ENCODE assay signal across 1 cellular context in genomic region chr14:39266871-39267591, GRCh38.
TF ChIP-seq lines count a peak whose summit lies in the region.

No MANE protein-coding gene starts in this region.

TF ChIP-seq in HepG2, 621 proteins besides CTCF, POLR2A, EP300 and RAD21 (continued from another document and continues in another):
- TF ChIP-seq RERE (CRISPR knock-in tag; IDR thresholded peaks at IDR 0.05; ENCODE audit: low read depth): no peak; the same call in 1 of the 2 replicates
- TF ChIP-seq, protein P1, sequence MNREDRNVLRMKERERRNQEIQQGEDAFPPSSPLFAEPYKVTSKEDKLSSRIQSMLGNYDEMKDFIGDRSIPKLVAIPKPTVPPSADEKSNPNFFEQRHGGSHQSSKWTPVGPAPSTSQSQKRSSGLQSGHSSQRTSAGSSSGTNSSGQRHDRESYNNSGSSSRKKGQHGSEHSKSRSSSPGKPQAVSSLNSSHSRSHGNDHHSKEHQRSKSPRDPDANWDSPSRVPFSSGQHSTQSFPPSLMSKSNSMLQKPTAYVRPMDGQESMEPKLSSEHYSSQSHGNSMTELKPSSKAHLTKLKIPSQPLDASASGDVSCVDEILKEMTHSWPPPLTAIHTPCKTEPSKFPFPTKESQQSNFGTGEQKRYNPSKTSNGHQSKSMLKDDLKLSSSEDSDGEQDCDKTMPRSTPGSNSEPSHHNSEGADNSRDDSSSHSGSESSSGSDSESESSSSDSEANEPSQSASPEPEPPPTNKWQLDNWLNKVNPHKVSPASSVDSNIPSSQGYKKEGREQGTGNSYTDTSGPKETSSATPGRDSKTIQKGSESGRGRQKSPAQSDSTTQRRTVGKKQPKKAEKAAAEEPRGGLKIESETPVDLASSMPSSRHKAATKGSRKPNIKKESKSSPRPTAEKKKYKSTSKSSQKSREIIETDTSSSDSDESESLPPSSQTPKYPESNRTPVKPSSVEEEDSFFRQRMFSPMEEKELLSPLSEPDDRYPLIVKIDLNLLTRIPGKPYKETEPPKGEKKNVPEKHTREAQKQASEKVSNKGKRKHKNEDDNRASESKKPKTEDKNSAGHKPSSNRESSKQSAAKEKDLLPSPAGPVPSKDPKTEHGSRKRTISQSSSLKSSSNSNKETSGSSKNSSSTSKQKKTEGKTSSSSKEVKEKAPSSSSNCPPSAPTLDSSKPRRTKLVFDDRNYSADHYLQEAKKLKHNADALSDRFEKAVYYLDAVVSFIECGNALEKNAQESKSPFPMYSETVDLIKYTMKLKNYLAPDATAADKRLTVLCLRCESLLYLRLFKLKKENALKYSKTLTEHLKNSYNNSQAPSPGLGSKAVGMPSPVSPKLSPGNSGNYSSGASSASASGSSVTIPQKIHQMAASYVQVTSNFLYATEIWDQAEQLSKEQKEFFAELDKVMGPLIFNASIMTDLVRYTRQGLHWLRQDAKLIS (CRISPR knock-in tag; IDR thresholded peaks at IDR 0.05): 0 out of 2 replicates have a peak, but pooled peaks have one; percentile 93
- TF ChIP-seq SNAPC2 (CRISPR knock-in tag; IDR thresholded peaks at IDR 0.05): peak; percentile 98
- TF ChIP-seq CENPX (CRISPR knock-in tag; IDR thresholded peaks at IDR 0.05): no peak
- TF ChIP-seq TCF7L2 (IDR thresholded peaks at IDR 0.05; ENCODE audit: low read depth, low read length): no peak
- TF ChIP-seq ZNF709 (CRISPR knock-in tag; IDR thresholded peaks at IDR 0.05): peak; percentile 97
- TF ChIP-seq IKZF1 (IDR thresholded peaks at IDR 0.05): no peak
- no peak; the same call in 1 of the 2 replicates for TF ChIP-seq LBX2 (CRISPR knock-in tag; IDR thresholded peaks at IDR 0.05; ENCODE audit: borderline replicate concordance)
- TF ChIP-seq CBFB (CRISPR knock-in tag; IDR thresholded peaks at IDR 0.05): peak; percentile 94
- no peak for TF ChIP-seq ZNF644 (CRISPR knock-in tag; IDR thresholded peaks at IDR 0.05; ENCODE audit: low read depth)
- peak; percentile 10; the same call in 1 of the 2 replicates for TF ChIP-seq ZNF660 (CRISPR knock-in tag; IDR thresholded peaks at IDR 0.05; ENCODE audit: borderline replicate concordance, low read depth)
- peak; percentile 99 for TF ChIP-seq RBFOX2 (IDR thresholded peaks at IDR 0.05; ENCODE audit: low read depth, low read length)
- TF ChIP-seq PRDM15 (CRISPR knock-in tag; IDR thresholded peaks at IDR 0.05): peak; percentile 95
- no peak for TF ChIP-seq CCAR2 (optimal IDR thresholded peaks at IDR 0.05; ENCODE audit: low read depth, low read length)
- TF ChIP-seq, protein P2, sequence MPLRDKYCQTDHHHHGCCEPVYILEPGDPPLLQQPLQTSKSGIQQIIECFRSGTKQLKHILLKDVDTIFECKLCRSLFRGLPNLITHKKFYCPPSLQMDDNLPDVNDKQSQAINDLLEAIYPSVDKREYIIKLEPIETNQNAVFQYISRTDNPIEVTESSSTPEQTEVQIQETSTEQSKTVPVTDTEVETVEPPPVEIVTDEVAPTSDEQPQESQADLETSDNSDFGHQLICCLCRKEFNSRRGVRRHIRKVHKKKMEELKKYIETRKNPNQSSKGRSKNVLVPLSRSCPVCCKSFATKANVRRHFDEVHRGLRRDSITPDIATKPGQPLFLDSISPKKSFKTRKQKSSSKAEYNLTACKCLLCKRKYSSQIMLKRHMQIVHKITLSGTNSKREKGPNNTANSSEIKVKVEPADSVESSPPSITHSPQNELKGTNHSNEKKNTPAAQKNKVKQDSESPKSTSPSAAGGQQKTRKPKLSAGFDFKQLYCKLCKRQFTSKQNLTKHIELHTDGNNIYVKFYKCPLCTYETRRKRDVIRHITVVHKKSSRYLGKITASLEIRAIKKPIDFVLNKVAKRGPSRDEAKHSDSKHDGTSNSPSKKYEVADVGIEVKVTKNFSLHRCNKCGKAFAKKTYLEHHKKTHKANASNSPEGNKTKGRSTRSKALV (CRISPR knock-in tag; IDR thresholded peaks at IDR 0.05): peak; percentile 53; the same call in 1 of the 2 replicates
- TF ChIP-seq PITX1 (CRISPR knock-in tag; IDR thresholded peaks at IDR 0.05): peak; percentile 69; the same call in 1 of the 2 replicates
- TF ChIP-seq CENPT (CRISPR knock-in tag; IDR thresholded peaks at IDR 0.05; ENCODE audit: low read depth): peak; percentile 61
- peak; percentile 91 for TF ChIP-seq MYNN (CRISPR knock-in tag; IDR thresholded peaks at IDR 0.05; ENCODE audit: low read depth)
- no peak; the same call in 1 of the 2 replicates for TF ChIP-seq ZNF33A (CRISPR knock-in tag; IDR thresholded peaks at IDR 0.05; ENCODE audit: borderline replicate concordance)
- TF ChIP-seq ZFP1 (CRISPR knock-in tag; IDR thresholded peaks at IDR 0.05): peak; percentile 90; the same call in 1 of the 2 replicates
- no peak for TF ChIP-seq ZNF138 (CRISPR knock-in tag; IDR thresholded peaks at IDR 0.05; ENCODE audit: low read depth)
- peak; percentile 88; the same call in 1 of the 2 replicates for TF ChIP-seq ZBTB42 (CRISPR knock-in tag; IDR thresholded peaks at IDR 0.05)
- peak; percentile 97 for TF ChIP-seq ZNF615 (CRISPR knock-in tag; IDR thresholded peaks at IDR 0.05; ENCODE audit: borderline replicate concordance)
- TF ChIP-seq TEAD2 (CRISPR knock-in tag; IDR thresholded peaks at IDR 0.05): peak; percentile 48; the same call in 1 of the 2 replicates
- TF ChIP-seq MEIS2 (CRISPR knock-in tag; IDR thresholded peaks at IDR 0.05): peak; percentile 46; the same call in 1 of the 2 replicates
- TF ChIP-seq TEF (CRISPR knock-in tag; IDR thresholded peaks at IDR 0.05): peak; percentile 9
- no peak for TF ChIP-seq PLRG1 (conservative IDR thresholded peaks at IDR 0.05)
- TF ChIP-seq, protein P3, sequence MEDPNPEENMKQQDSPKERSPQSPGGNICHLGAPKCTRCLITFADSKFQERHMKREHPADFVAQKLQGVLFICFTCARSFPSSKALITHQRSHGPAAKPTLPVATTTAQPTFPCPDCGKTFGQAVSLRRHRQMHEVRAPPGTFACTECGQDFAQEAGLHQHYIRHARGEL (CRISPR knock-in tag; IDR thresholded peaks at IDR 0.05): peak; percentile 94
- peak; percentile 98 for TF ChIP-seq IRX3 (CRISPR knock-in tag; IDR thresholded peaks at IDR 0.05; ENCODE audit: borderline replicate concordance, low read depth)
- peak; percentile 97 for TF ChIP-seq ZNF280B (CRISPR knock-in tag; IDR thresholded peaks at IDR 0.05; ENCODE audit: borderline replicate concordance)
- peak; percentile 99 for TF ChIP-seq ARID2 (CRISPR knock-in tag; IDR thresholded peaks at IDR 0.05; ENCODE audit: borderline replicate concordance)
- peak; percentile 85 for TF ChIP-seq SAP130 (CRISPR knock-in tag; IDR thresholded peaks at IDR 0.05; ENCODE audit: low read depth)
- TF ChIP-seq NFIC (IDR thresholded peaks at IDR 0.05; ENCODE audit: low read length): no peak; the same call in 1 of the 2 replicates
- TF ChIP-seq GABPA (IDR thresholded peaks at IDR 0.05; ENCODE audit: low read depth, low read length): no peak
- peak; percentile 44 for TF ChIP-seq GABPA (CRISPR knock-in tag; IDR thresholded peaks at IDR 0.05; ENCODE audit: low read depth)
- peak; percentile 65 for TF ChIP-seq KDM6A (CRISPR knock-in tag; IDR thresholded peaks at IDR 0.05; ENCODE audit: low read depth)
- no peak; the same call in 1 of the 2 replicates for TF ChIP-seq PLSCR1 (CRISPR knock-in tag; IDR thresholded peaks at IDR 0.05; ENCODE audit: borderline replicate concordance)
- no peak; the same call in none of the 2 replicates for TF ChIP-seq KLF6 (CRISPR knock-in tag; IDR thresholded peaks at IDR 0.05)
- peak; percentile 71; the same call in 1 of the 2 replicates for TF ChIP-seq TP53 (CRISPR knock-in tag; conservative IDR thresholded peaks at IDR 0.05)
- TF ChIP-seq POGZ (CRISPR knock-in tag; IDR thresholded peaks at IDR 0.05): peak; percentile 79
- no peak; the same call in 1 of the 2 replicates for TF ChIP-seq NR2F2 (IDR thresholded peaks at IDR 0.05; ENCODE audit: borderline replicate concordance, low read depth)
- TF ChIP-seq ZNF235 (CRISPR knock-in tag; IDR thresholded peaks at IDR 0.05; ENCODE audit: borderline replicate concordance): peak; percentile 72; the same call in 1 of the 2 replicates
